ENCODE assay signal across 15 cellular contexts in the genomic region with DNA sequence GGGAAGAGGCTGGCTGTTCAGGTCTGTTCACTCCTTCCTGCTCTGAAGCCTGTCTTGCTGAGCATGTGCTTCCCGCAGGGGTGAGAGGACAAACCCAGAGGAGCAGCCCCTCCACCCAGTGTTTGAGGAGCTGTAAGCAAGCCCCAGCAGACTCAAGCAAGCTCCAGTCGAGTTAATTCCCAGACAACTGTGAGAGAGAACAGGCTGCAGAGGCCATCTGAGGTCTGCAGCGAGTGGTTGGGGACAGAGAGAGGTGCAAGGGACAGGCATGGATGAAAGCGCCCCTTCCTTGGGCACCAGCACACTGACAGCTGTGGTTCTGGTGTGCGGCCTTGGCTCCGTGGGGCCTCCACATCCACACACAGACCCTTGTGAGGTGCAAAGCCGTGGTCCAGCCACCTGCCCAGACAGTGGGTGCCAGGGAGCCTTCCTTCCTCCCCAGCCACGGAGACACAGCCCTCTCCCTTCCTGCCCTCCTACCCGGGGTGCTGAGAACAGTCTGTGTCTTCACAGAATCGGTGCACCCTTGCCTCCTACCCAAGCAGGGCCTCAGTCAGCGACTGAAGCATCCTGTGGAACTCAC. TPM values are rescaled to one million over a fixed set of nuclear protein-coding genes. Genes with fewer than 3 reads are reported as not detected.
A peak's percentile ranks its signal among the peaks of the same experiment; 100 is the strongest.
DNase-seq lines count a peak whose midpoint lies in the region; ATAC-seq and TF ChIP-seq lines count a peak whose summit lies in the region.
"Had no signal": no experiment of that assay in that cellular context is flagged by ENCODE, and none has a peak within 500 bp of the region (broad histone marks: within the 10 kb centered on the region; RNA-seq: fewer than 3 reads in every experiment).

No MANE protein-coding gene starts in this region.

- peak; percentile 68 for DNase-seq in cardiac septum (ENCODE audit: low spot score)
- DNase-seq in Right ventricle myocardium superior: no peak
- peak; percentile 31 to 34 for DNase-seq in activated T-cell treated with anti-CD3 and anti-CD28 coated beads, Interleukin-2, amount 50 U/mL, for 48 hours
- DNase-seq in islet precursor cell: peak; percentile 37
- peak; percentile 60 to 77 for DNase-seq in vagina (ENCODE audit: extremely low spot score in 2 of 2)
- DNase-seq: brain microvascular endothelial cell; foreskin melanocyte; IMR-90; NCI-H1105; stimulated activated naive B cell treated with anti-CD40 and anti-IgM and Interleukin-4, amounts not matched to agents 10 μg/mL and 1 μg/mL and 100 μg/mL, for 72 hours had no signal

- no peak for TF ChIP-seq POLR2A in vagina (IDR thresholded peaks at IDR 0.05)

- no peaks in the 10 kb centered on the region for H3K27me3 ChIP-seq in vagina
- H3K27me3 ChIP-seq: brain microvascular endothelial cell had no signal

- no peaks in the 10 kb centered on the region for H3K36me3 ChIP-seq in vagina
- H3K36me3 ChIP-seq: brain microvascular endothelial cell, SJSA1 had no signal

- H3K9me3 ChIP-seq in vagina: no peaks in the 10 kb centered on the region
- H3K9me3 ChIP-seq: SJSA1 had no signal

- intact Hi-C loops in cardiac septum (cut with DNase I) (no loop called here), Right ventricle myocardium superior (cut with DNase I) (no loop called here), vagina (cut with DNase I) (no loop called here)

- no peak overlapping the region for H3K4me3 ChIP-seq in vagina
- H3K4me3 ChIP-seq: SJSA1 had no signal

- no peak for TF ChIP-seq CTCF in vagina (IDR thresholded peaks at IDR 0.05)

- peaks cover 9% of the 10 kb centered on the region for H3K4me1 ChIP-seq in vagina
- H3K4me1 ChIP-seq: SJSA1 had no signal

- H3K27ac ChIP-seq in vagina: no peak overlapping the region
- H3K27ac ChIP-seq: brain microvascular endothelial cell, SJSA1 had no signal

- ATAC-seq in Right ventricle myocardium superior (ENCODE audit: poor library complexity) (no peak), HG03460 (IDR thresholded peaks at IDR 0.05; ENCODE audit: unreplicated experiment) (no peak), HG02885 (IDR thresholded peaks at IDR 0.05; ENCODE audit: poor library complexity, unreplicated experiment) (no peak), GM19455 (IDR thresholded peaks at IDR 0.05; ENCODE audit: unreplicated experiment) (no peak)
- ATAC-seq: stimulated activated naive B cell treated with anti-CD40 and anti-IgM and Interleukin-4, amounts not matched to agents 10 μg/mL and 1 μg/mL and 100 μg/mL, for 72 hours had no signal

RNA-seq across cellular contexts. Expression of a gene that starts 36.2 kb away (rescaled TPM):
- total RNA-seq in cardiac septum: 8.3 TPM
- total RNA-seq in Right ventricle myocardium superior: 5.5 TPM
- total RNA-seq in vagina: 71.0 TPM
- total RNA-seq: H4, IMR-90, SJSA1 had no signal

RNA-seq across cellular contexts. Expression of a gene that starts 59.9 kb away (rescaled TPM):
- total RNA-seq in cardiac septum (69.4 TPM), Right ventricle myocardium superior (77.0 TPM), vagina (55.0 TPM)
